8 cellular contexts compared by ENCODE assay signal in the genomic region with DNA sequence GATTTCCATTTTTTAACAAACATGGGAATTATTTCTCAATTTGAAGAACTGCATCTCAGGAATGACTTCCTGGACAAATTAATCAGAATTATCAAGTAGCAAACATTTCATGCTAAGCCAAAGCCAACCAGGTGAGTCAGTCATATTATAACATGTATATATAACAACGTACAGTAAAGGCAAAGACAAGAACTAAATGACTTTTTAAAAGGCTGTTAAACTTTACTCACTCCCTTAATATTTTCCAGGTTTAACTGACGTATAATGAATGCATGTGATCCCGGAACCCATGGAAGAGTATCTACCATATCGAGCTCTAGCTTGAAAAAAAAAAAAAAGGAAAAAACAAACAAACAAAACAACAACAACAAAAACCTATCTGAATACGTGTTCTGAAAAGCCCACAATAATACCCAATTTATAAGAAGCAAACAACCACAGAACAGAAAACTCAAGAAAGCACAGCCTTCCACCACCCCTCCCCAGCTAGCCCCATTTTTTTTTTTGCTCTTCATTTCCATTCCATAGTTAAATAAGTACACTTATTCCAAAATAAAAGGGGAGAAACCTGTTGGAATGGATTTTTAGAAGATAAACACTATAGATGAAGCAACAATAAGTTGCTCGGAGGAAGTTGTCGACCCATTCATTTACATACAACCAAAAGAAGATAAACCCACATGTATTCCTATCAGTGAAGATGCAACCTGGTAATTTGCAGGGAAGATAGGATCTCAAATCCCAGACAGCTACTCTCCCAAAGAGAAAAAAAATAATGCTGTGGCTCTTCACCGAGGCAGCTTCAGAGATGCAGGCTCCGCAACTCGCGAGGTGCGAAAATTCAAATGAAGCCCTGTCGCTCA.
DNase-seq lines count a peak whose midpoint lies in the region; TF ChIP-seq lines count a peak whose summit lies in the region.

No MANE protein-coding gene starts in this region.

- H3K9me3 Mint-ChIP-seq in activated T-cell treated with anti-CD3 and anti-CD28 coated beads, Interleukin-2, amount 50 U/mL, for 24 hours = no peaks in the 10 kb centered on the region

- H3K4me1 Mint-ChIP-seq in activated T-cell treated with anti-CD3 and anti-CD28 coated beads, Interleukin-2, amount 50 U/mL, for 24 hours (ENCODE audit: low read depth) = peaks cover 42% of the 10 kb centered on the region

- no peaks in the 10 kb centered on the region for H3K27me3 Mint-ChIP-seq in activated T-cell treated with anti-CD3 and anti-CD28 coated beads, Interleukin-2, amount 50 U/mL, for 24 hours

- peaks cover 25% of the 10 kb centered on the region for H3K36me3 Mint-ChIP-seq in activated T-cell treated with anti-CD3 and anti-CD28 coated beads, Interleukin-2, amount 50 U/mL, for 24 hours (ENCODE audit: low read depth)

- H3K27ac Mint-ChIP-seq in activated T-cell treated with anti-CD3 and anti-CD28 coated beads, Interleukin-2, amount 50 U/mL, for 24 hours = peak overlapping the region; percentile 98

- no peak for DNase-seq in activated T-cell treated with anti-CD3 and anti-CD28 coated beads, Interleukin-2, amount 50 U/mL, for 24 hours
- DNase-seq in activated T-cell treated with anti-CD3 and anti-CD28 coated beads, Interleukin-2, amount 50 U/mL, for 1 hour = no peak
- DNase-seq in SW480 (ENCODE audit: low spot score) (peak; percentile 63), fibroblast of pulmonary artery (ENCODE audit: low read depth) (no peak), skeletal muscle cell (ENCODE audit: low read depth) (no peak), islet precursor cell (no peak), GM19240 (ENCODE audit: insufficient read length, low spot score) (no peak), GOT3 (lab: John Stamatoyannopoulos, UW) (no peak)

- peak overlapping the region; percentile 94 for H3K4me3 Mint-ChIP-seq in activated T-cell treated with anti-CD3 and anti-CD28 coated beads, Interleukin-2, amount 50 U/mL, for 24 hours

- peak overlapping the region; percentile 68 for H3K4me3 ChIP-seq in fibroblast of pulmonary artery (replicated peaks; ENCODE audit: low read depth, low read length)
- H3K4me3 ChIP-seq in skeletal muscle cell (ENCODE audit: low read depth, low read length) = peak overlapping the region; percentile 82

- no peak for TF ChIP-seq CTCF in fibroblast of pulmonary artery (IDR thresholded peaks at IDR 0.05; ENCODE audit: low read length, missing control alignments)
